Comparison of ENCODE assay signal across 17 cellular contexts in genomic region chr17:8963017-8963416, GRCh38. TPM values are rescaled to one million over a fixed set of nuclear protein-coding genes. Genes with fewer than 3 reads are reported as not detected.
DNase-seq lines count a peak whose midpoint lies in the region; ATAC-seq, FAIRE-seq and TF ChIP-seq lines count a peak whose summit lies in the region.
"Had no signal": no experiment of that assay in that cellular context is flagged by ENCODE, and none has a peak within 500 bp of the region (broad histone marks: within the 10 kb centered on the region; RNA-seq: fewer than 3 reads in every experiment).

No MANE protein-coding gene starts in this region.

- H3K9me3 Mint-ChIP-seq in activated T-cell treated with anti-CD3 and anti-CD28 coated beads, Interleukin-2, amount 50 U/mL, for 24 hours, result peaks cover 4% of the 10 kb centered on the region
- H3K9me3 Mint-ChIP-seq in activated naive CD8-positive, alpha-beta T cell treated with anti-CD3 and anti-CD28 coated beads, Interleukin-2, amount 10 ng/mL, durations not matched to agents 7 days and 5 days, result no peaks in the 10 kb centered on the region
- H3K9me3 Mint-ChIP-seq in progenitor cell of endocrine pancreas (ENCODE audit: low read depth), result peaks cover 3% of the 10 kb centered on the region

- H3K4me3 Mint-ChIP-seq in activated T-cell treated with anti-CD3 and anti-CD28 coated beads, Interleukin-2, amount 50 U/mL, for 24 hours, result peak overlapping the region; percentile 91
- H3K4me3 Mint-ChIP-seq in activated naive CD8-positive, alpha-beta T cell treated with anti-CD3 and anti-CD28 coated beads, Interleukin-2, amount 10 ng/mL, durations not matched to agents 7 days and 5 days, result peak overlapping the region; percentile 98
- H3K4me3 Mint-ChIP-seq in progenitor cell of endocrine pancreas (ENCODE audit: low read depth), result no peak overlapping the region

- peaks cover 50% of the 10 kb centered on the region for H3K36me3 Mint-ChIP-seq in activated T-cell treated with anti-CD3 and anti-CD28 coated beads, Interleukin-2, amount 50 U/mL, for 24 hours (ENCODE audit: low read depth)
- H3K36me3 Mint-ChIP-seq in activated naive CD8-positive, alpha-beta T cell treated with anti-CD3 and anti-CD28 coated beads, Interleukin-2, amount 10 ng/mL, durations not matched to agents 7 days and 5 days, result peaks cover 46% of the 10 kb centered on the region
- no peaks in the 10 kb centered on the region for H3K36me3 Mint-ChIP-seq in progenitor cell of endocrine pancreas (ENCODE audit: insufficient read depth)

- no peaks in the 10 kb centered on the region for H3K27me3 Mint-ChIP-seq in activated T-cell treated with anti-CD3 and anti-CD28 coated beads, Interleukin-2, amount 50 U/mL, for 24 hours
- no peaks in the 10 kb centered on the region for H3K27me3 Mint-ChIP-seq in activated naive CD8-positive, alpha-beta T cell treated with anti-CD3 and anti-CD28 coated beads, Interleukin-2, amount 10 ng/mL, durations not matched to agents 7 days and 5 days
- H3K27me3 Mint-ChIP-seq in progenitor cell of endocrine pancreas, result peaks cover 62% of the 10 kb centered on the region

- H3K4me3 ChIP-seq in neutrophil (ENCODE audit: low read depth in 1 of 2, low read length in 1 of 2), result peak overlapping the region; percentile 86 to 97
- H3K4me3 ChIP-seq: colonic mucosa had no signal

- peaks cover 78% of the 10 kb centered on the region for H3K4me1 Mint-ChIP-seq in activated T-cell treated with anti-CD3 and anti-CD28 coated beads, Interleukin-2, amount 50 U/mL, for 24 hours (ENCODE audit: low read depth)
- peaks cover 62% of the 10 kb centered on the region for H3K4me1 Mint-ChIP-seq in activated naive CD8-positive, alpha-beta T cell treated with anti-CD3 and anti-CD28 coated beads, Interleukin-2, amount 10 ng/mL, durations not matched to agents 7 days and 5 days
- H3K4me1 Mint-ChIP-seq in progenitor cell of endocrine pancreas (ENCODE audit: low read depth), result no peaks in the 10 kb centered on the region
- H3K4me1 Mint-ChIP-seq: nephron had no signal

- no peaks in the 10 kb centered on the region for H3K27me3 ChIP-seq in neutrophil

- H3K36me3 ChIP-seq in neutrophil, result peaks cover 44% of the 10 kb centered on the region
- H3K36me3 ChIP-seq: colonic mucosa had no signal

- peak; percentile 24 for FAIRE-seq in GM12892 (lab: Jason Lieb, UNC)
- FAIRE-seq: urothelium cell line had no signal

- peaks cover 80 to 84% of the 10 kb centered on the region in 2 experiments for H3K4me1 ChIP-seq in neutrophil (ENCODE audit: control insufficient read depth in 1 of 2, insufficient read depth in 1 of 2, low read depth in 1 of 2, low read length in 1 of 2)
- H3K4me1 ChIP-seq: Caco-2, colonic mucosa had no signal

- TF ChIP-seq CTCF in neutrophil (IDR thresholded peaks at IDR 0.05) (no peak), progenitor cell of endocrine pancreas (IDR thresholded peaks at IDR 0.05; ENCODE audit: unreplicated experiment) (no peak)

- no peaks in the 10 kb centered on the region for H3K9me3 ChIP-seq in neutrophil
- H3K9me3 ChIP-seq: Caco-2, colonic mucosa had no signal

- POLR2A ChIA-PET in activated naive CD8-positive, alpha-beta T cell treated with anti-CD3 and anti-CD28 coated beads, Interleukin-2, amount 10 ng/mL, durations not matched to agents 7 days and 5 days (lab: Charles Lee), result interaction anchor here (1.4 to 4.9 kb wide), 6 partner anchors 10 to 65 kb away, joined by 4 to 54 read pairs (median 36); no protein-coding TSS in a partner anchor

- TF ChIP-seq POLR2A in GM12892 (IDR thresholded peaks at IDR 0.05; ENCODE audit: low read depth, low read length), result no peak
- no peak for TF ChIP-seq POLR2A in GM18505 (IDR thresholded peaks at IDR 0.05; ENCODE audit: borderline replicate concordance, extremely low read depth, insufficient read depth, insufficient read length)

- ATAC-seq in activated naive CD8-positive, alpha-beta T cell treated with anti-CD3 and anti-CD28 coated beads, Interleukin-2, amount 10 ng/mL, durations not matched to agents 7 days and 5 days (ENCODE audit: low read depth), result no peak
- ATAC-seq in HG02938 (IDR thresholded peaks at IDR 0.05; ENCODE audit: unreplicated experiment) (no peak), GM18505 (IDR thresholded peaks at IDR 0.05; ENCODE audit: unreplicated experiment) (no peak)

- DNase-seq in activated T-cell treated with anti-CD3 and anti-CD28 coated beads, Interleukin-2, amount 50 U/mL, for 24 hours, result no peak
- DNase-seq in activated T-cell treated with anti-CD3 and anti-CD28 coated beads, Interleukin-2, amount 50 U/mL, for 48 hours, result no peak
- DNase-seq in GM12892 (ENCODE audit: insufficient read length) (no peak), progenitor cell of endocrine pancreas (ENCODE audit: low spot score, unreplicated experiment) (no peak)
- no peak for DNase-seq in activated naive CD8-positive, alpha-beta T cell treated with anti-CD3 and anti-CD28 coated beads, Interleukin-2, amount 10 ng/mL, durations not matched to agents 7 days and 5 days
- DNase-seq: Caco-2; colonic mucosa; foreskin melanocyte; H9; NCI-H345; stimulated activated CD4-positive, alpha-beta T cell treated with anti-CD3 and anti-CD28 coated beads, Interleukin-12 subunit alpha, Interleukin-12 subunit beta, amount 100 ng/mL, for 4 hours had no signal

- peak overlapping the region; percentile 99 for H3K27ac ChIP-seq in neutrophil
- H3K27ac ChIP-seq: colonic mucosa had no signal

- H3K27ac Mint-ChIP-seq in activated T-cell treated with anti-CD3 and anti-CD28 coated beads, Interleukin-2, amount 50 U/mL, for 24 hours, result peak overlapping the region; percentile 95
- peak overlapping the region; percentile 92 for H3K27ac Mint-ChIP-seq in activated naive CD8-positive, alpha-beta T cell treated with anti-CD3 and anti-CD28 coated beads, Interleukin-2, amount 10 ng/mL, durations not matched to agents 7 days and 5 days
- no peak overlapping the region for H3K27ac Mint-ChIP-seq in progenitor cell of endocrine pancreas
- H3K27ac Mint-ChIP-seq: H9, nephron had no signal

RNA-seq across cellular contexts. Expression of gene PIK3R5, which starts 2.5 kb away (rescaled TPM):
- 45.2 TPM for polyA plus RNA-seq in GM12892 (2012; ENCODE audit: missing spikeins)
- 10 to 100 TPM; 81.4 to 84.0 TPM for total RNA-seq in activated naive CD8-positive, alpha-beta T cell treated with anti-CD3 and anti-CD28 coated beads, Interleukin-2, amount 10 ng/mL, durations not matched to agents 7 days and 5 days
- total RNA-seq in progenitor cell of endocrine pancreas, result 0.29 and 0.50 TPM in 2 replicates
- total RNA-seq: Caco-2 had no signal

RNA-seq across cellular contexts. Expression of gene NTN1, which starts 58.3 kb away (rescaled TPM):
- 0.40 TPM for polyA plus RNA-seq in GM12892 (2012; ENCODE audit: missing spikeins)
- under 1 TPM in 1 of 2 experiments, not detected in 1; 0.09 TPM for total RNA-seq in activated naive CD8-positive, alpha-beta T cell treated with anti-CD3 and anti-CD28 coated beads, Interleukin-2, amount 10 ng/mL, durations not matched to agents 7 days and 5 days
- total RNA-seq in progenitor cell of endocrine pancreas, result 3.3 and 4.4 TPM in 2 replicates
- total RNA-seq: T-helper 1 cell treated with Interleukin-12 subunit alpha and Interleukin-12 subunit beta and Interleukin-4 antibody, amounts not matched to agents 30 ng/mL and 1 ng/mL, for 36 hours had no signal

Comparison
In these comparisons a context has a peak if more than half of its experiments do, and no peak if none do; other contexts are left out.
1. RNA of gene PIK3R5, which starts 2.5 kb away (total RNA-seq): 81.4 to 84.0 TPM in activated naive CD8-positive, alpha-beta T cell treated with anti-CD3 and anti-CD28 coated beads, Interleukin-2, amount 10 ng/mL, durations not matched to agents 7 days and 5 days; 0.29 to 0.50 TPM in progenitor cell of endocrine pancreas; every median in the first group is over 10 times any median in the second.